1 cellular context compared by ENCODE assay signal in the genomic region with DNA sequence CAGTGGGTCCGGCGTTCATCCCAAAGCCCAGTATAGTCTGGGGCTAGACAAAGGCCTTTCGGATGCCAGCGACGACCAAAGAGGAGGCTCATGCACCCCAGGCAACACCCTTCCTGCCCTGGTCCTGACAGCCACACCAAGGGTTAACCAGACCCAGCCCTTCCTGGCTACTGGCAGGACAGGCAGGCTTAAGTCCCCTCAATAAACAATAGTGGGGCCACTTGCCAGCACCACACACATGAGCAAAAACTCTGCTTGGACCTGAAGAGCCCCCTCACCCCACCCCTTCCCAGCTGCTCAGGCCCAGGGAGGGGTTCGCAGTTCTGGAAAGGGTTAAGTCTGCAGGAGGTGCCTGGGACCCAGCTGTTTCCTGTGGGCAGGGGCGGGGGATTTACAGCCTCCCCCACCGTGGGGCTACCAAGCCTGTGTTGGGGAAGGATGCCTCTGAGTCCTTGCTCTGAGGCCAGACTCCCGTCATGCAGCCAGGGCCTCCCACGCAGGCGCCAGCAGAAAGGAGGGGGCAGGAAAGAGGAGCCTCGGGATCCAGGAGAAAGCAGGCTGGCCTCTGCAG.
TF ChIP-seq lines count a peak whose summit lies in the region.

No MANE protein-coding gene starts in this region.

TF ChIP-seq in GM23338, 12 proteins besides CTCF, POLR2A, EP300 and RAD21:
- TF ChIP-seq, protein P1, sequence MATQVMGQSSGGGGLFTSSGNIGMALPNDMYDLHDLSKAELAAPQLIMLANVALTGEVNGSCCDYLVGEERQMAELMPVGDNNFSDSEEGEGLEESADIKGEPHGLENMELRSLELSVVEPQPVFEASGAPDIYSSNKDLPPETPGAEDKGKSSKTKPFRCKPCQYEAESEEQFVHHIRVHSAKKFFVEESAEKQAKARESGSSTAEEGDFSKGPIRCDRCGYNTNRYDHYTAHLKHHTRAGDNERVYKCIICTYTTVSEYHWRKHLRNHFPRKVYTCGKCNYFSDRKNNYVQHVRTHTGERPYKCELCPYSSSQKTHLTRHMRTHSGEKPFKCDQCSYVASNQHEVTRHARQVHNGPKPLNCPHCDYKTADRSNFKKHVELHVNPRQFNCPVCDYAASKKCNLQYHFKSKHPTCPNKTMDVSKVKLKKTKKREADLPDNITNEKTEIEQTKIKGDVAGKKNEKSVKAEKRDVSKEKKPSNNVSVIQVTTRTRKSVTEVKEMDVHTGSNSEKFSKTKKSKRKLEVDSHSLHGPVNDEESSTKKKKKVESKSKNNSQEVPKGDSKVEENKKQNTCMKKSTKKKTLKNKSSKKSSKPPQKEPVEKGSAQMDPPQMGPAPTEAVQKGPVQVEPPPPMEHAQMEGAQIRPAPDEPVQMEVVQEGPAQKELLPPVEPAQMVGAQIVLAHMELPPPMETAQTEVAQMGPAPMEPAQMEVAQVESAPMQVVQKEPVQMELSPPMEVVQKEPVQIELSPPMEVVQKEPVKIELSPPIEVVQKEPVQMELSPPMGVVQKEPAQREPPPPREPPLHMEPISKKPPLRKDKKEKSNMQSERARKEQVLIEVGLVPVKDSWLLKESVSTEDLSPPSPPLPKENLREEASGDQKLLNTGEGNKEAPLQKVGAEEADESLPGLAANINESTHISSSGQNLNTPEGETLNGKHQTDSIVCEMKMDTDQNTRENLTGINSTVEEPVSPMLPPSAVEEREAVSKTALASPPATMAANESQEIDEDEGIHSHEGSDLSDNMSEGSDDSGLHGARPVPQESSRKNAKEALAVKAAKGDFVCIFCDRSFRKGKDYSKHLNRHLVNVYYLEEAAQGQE (IDR thresholded peaks at IDR 0.05; ENCODE audit: unreplicated experiment) = no peak
- TF ChIP-seq, protein P2, sequence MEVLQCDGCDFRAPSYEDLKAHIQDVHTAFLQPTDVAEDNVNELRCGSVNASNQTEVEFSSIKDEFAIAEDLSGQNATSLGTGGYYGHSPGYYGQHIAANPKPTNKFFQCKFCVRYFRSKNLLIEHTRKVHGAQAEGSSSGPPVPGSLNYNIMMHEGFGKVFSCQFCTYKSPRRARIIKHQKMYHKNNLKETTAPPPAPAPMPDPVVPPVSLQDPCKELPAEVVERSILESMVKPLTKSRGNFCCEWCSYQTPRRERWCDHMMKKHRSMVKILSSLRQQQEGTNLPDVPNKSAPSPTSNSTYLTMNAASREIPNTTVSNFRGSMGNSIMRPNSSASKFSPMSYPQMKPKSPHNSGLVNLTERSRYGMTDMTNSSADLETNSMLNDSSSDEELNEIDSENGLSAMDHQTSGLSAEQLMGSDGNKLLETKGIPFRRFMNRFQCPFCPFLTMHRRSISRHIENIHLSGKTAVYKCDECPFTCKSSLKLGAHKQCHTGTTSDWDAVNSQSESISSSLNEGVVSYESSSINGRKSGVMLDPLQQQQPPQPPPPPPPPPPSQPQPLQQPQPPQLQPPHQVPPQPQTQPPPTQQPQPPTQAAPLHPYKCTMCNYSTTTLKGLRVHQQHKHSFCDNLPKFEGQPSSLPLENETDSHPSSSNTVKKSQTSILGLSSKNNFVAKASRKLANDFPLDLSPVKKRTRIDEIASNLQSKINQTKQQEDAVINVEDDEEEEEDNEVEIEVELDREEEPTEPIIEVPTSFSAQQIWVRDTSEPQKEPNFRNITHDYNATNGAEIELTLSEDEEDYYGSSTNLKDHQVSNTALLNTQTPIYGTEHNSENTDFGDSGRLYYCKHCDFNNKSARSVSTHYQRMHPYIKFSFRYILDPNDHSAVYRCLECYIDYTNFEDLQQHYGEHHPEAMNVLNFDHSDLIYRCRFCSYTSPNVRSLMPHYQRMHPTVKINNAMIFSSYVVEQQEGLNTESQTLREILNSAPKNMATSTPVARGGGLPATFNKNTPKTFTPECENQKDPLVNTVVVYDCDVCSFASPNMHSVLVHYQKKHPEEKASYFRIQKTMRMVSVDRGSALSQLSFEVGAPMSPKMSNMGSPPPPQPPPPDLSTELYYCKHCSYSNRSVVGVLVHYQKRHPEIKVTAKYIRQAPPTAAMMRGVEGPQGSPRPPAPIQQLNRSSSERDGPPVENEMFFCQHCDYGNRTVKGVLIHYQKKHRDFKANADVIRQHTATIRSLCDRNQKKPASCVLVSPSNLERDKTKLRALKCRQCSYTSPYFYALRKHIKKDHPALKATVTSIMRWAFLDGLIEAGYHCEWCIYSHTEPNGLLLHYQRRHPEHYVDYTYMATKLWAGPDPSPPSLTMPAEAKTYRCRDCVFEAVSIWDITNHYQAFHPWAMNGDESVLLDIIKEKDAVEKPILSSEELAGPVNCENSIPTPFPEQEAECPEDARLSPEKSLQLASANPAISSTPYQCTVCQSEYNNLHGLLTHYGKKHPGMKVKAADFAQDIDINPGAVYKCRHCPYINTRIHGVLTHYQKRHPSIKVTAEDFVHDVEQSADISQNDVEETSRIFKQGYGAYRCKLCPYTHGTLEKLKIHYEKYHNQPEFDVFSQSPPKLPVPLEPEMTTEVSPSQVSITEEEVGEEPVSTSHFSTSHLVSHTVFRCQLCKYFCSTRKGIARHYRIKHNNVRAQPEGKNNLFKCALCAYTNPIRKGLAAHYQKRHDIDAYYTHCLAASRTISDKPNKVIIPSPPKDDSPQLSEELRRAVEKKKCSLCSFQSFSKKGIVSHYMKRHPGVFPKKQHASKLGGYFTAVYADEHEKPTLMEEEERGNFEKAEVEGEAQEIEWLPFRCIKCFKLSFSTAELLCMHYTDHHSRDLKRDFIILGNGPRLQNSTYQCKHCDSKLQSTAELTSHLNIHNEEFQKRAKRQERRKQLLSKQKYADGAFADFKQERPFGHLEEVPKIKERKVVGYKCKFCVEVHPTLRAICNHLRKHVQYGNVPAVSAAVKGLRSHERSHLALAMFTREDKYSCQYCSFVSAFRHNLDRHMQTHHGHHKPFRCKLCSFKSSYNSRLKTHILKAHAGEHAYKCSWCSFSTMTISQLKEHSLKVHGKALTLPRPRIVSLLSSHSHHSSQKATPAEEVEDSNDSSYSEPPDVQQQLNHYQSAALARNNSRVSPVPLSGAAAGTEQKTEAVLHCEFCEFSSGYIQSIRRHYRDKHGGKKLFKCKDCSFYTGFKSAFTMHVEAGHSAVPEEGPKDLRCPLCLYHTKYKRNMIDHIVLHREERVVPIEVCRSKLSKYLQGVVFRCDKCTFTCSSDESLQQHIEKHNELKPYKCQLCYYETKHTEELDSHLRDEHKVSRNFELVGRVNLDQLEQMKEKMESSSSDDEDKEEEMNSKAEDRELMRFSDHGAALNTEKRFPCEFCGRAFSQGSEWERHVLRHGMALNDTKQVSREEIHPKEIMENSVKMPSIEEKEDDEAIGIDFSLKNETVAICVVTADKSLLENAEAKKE (CRISPR knock-in tag; IDR thresholded peaks at IDR 0.05) = no peak
- TF ChIP-seq, protein P3, sequence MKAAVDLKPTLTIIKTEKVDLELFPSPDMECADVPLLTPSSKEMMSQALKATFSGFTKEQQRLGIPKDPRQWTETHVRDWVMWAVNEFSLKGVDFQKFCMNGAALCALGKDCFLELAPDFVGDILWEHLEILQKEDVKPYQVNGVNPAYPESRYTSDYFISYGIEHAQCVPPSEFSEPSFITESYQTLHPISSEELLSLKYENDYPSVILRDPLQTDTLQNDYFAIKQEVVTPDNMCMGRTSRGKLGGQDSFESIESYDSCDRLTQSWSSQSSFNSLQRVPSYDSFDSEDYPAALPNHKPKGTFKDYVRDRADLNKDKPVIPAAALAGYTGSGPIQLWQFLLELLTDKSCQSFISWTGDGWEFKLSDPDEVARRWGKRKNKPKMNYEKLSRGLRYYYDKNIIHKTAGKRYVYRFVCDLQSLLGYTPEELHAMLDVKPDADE (IDR thresholded peaks at IDR 0.05) = no peak
- TF ChIP-seq POLR2AphosphoS5 (IDR thresholded peaks at IDR 0.05; ENCODE audit: low read depth) (no peak), EZH2phosphoT487 (IDR thresholded peaks at IDR 0.05; ENCODE audit: unreplicated experiment) (no peak), JUNB (IDR thresholded peaks at IDR 0.05; ENCODE audit: unreplicated experiment) (no peak), ZNF114 (CRISPR knock-in tag; IDR thresholded peaks at IDR 0.05) (no peak), NANOG (IDR thresholded peaks at IDR 0.05; ENCODE audit: borderline replicate concordance) (no peak), STAT1 (IDR thresholded peaks at IDR 0.05; ENCODE audit: unreplicated experiment) (no peak), EZH2 (IDR thresholded peaks at IDR 0.05; ENCODE audit: low read depth, unreplicated experiment) (no peak), ZNF331 (CRISPR knock-in tag; IDR thresholded peaks at IDR 0.05; ENCODE audit: low read depth) (no peak), CREB1 (CRISPR knock-in tag; IDR thresholded peaks at IDR 0.05; ENCODE audit: low read depth) (no peak)
